ENCODE assay signal across 8 cellular contexts in genomic region chr17:75154195-75155106, GRCh38. TPM values are rescaled to one million over a fixed set of nuclear protein-coding genes. Genes with fewer than 3 reads are reported as not detected.
DNase-seq lines count a peak whose midpoint lies in the region; ATAC-seq, FAIRE-seq and TF ChIP-seq lines count a peak whose summit lies in the region.

Gene JPT1 (minus strand): TSS chr17:75154512. CDS start chr17:75154397, 115 bp downstream.

- peak within 1 kb of the TSS; percentile 76 to 96 (median 86) for H3K27ac ChIP-seq in spleen

- peaks cover 9 to 42% (median 30%) of the 10 kb centered on the region in 6 donors for H3K4me1 ChIP-seq in spleen

- intact Hi-C loops in spleen (cut with DNase I; ENCODE audit: low total_unique reads): no loop called here

- POLR2A ChIA-PET in AG04449 (lab: Yijun Ruan, JAX): interaction anchor here (0.6 to 1.2 kb wide), 7 partner anchors 9 to 141 kb away, joined by 3 to 5 read pairs (median 3); no protein-coding TSS in a partner anchor

- H3K27me3 ChIP-seq in bronchial epithelial cell (ENCODE audit: control insufficient read depth, insufficient read depth, low read length): no peaks in the 10 kb centered on the region
- no peaks in the 10 kb centered on the region for H3K27me3 ChIP-seq in spleen (replicated peaks in 1 of 7)

- DNase-seq in AG04449 (ENCODE audit: low read depth, low spot score) (peak; percentile 88), NCI-H2227 treated with DMSO at 0.1 percent for 48 hours (lab: John Stamatoyannopoulos, UW) (peak; percentile 97), bronchial epithelial cell (ENCODE audit: low read depth) (peak; percentile 98), immature natural killer cell (peak; percentile 95 to 96 (median 96)), spleen (peak; percentile 97)

- H3K27me3 Mint-ChIP-seq in immature natural killer cell (ENCODE audit: low read depth in 3 of 3): peaks cover 5 to 14% (median 7%) of the 10 kb centered on the region in 3 donors

- no peak for FAIRE-seq in bronchial epithelial cell (lab: Jason Lieb, UNC)

- H3K9me3 Mint-ChIP-seq in immature natural killer cell: no peaks in the 10 kb centered on the region

- 2 to 5% (median 3%) methylated on average over 24 to 67 of the region's 67 CpGs for WGBS in spleen, 5 donors

- no peaks in the 10 kb centered on the region for H3K9me3 ChIP-seq in spleen

- peak within 1 kb of the TSS; percentile 91 to 96 (median 94) for H3K4me3 Mint-ChIP-seq in immature natural killer cell

- peaks cover 31 to 39% of the 10 kb centered on the region in 2 donors for H3K4me1 Mint-ChIP-seq in immature natural killer cell

- no peaks in the 10 kb centered on the region for H3K36me3 ChIP-seq in bronchial epithelial cell (ENCODE audit: control insufficient read depth, insufficient read depth, low read length)
- H3K36me3 ChIP-seq in spleen: no peaks in the 10 kb centered on the region

- no peak for TF ChIP-seq CTCF in AG04449 (IDR thresholded peaks at IDR 0.05; ENCODE audit: insufficient read depth, low read length, missing control alignments)
- no peak for TF ChIP-seq CTCF in WI38 (IDR thresholded peaks at IDR 0.05; ENCODE audit: low read depth, low read length)
- no peak for TF ChIP-seq CTCF in bronchial epithelial cell (IDR thresholded peaks at IDR 0.05; ENCODE audit: insufficient read depth, low read length, severe bottlenecking)
- peak in 5 of 11 experiments; percentile 15 to 44 (median 25) for TF ChIP-seq CTCF in spleen (IDR thresholded peaks at IDR 0.05 in 8 of 11, conservative IDR thresholded peaks at IDR 0.05 in 3 of 11)

- peak within 1 kb of the TSS; percentile 91 for H3K4me3 ChIP-seq in AG04449 (ENCODE audit: low read depth, low read length)
- peak within 1 kb of the TSS; percentile 77 for H3K4me3 ChIP-seq in WI38 (ENCODE audit: low read depth, low read length)
- H3K4me3 ChIP-seq in bronchial epithelial cell (ENCODE audit: low read depth, low read length): peak within 1 kb of the TSS; percentile 97
- H3K4me3 ChIP-seq in spleen: peak within 1 kb of the TSS; percentile 76 to 99 (median 90)

- peak within 1 kb of the TSS; percentile 73 to 92 (median 88) for H3K27ac Mint-ChIP-seq in immature natural killer cell

- peak; percentile 93 to 99 (median 97) for TF ChIP-seq POLR2A in spleen (IDR thresholded peaks at IDR 0.05)

- no peaks in the 10 kb centered on the region for H3K36me3 Mint-ChIP-seq in immature natural killer cell

- CTCF ChIA-PET in AG04449 (lab: Yijun Ruan, JAX): interaction anchor here (1.0 to 1.5 kb wide), 3 partner anchors 17 to 94 kb away, joined by 3 to 4 read pairs (median 4); no protein-coding TSS in a partner anchor

- ATAC-seq in GM18907 (IDR thresholded peaks at IDR 0.05; ENCODE audit: unreplicated experiment): peak; percentile 94
- ATAC-seq in HG03159 (IDR thresholded peaks at IDR 0.05; ENCODE audit: unreplicated experiment): peak; percentile 94

RNA-seq across cellular contexts. Expression of gene JPT1, which starts in this region (rescaled TPM):
- total RNA-seq in bronchial epithelial cell: 182 and 188 TPM in 2 replicates
- polyA plus RNA-seq in immature natural killer cell: 100 to 1,000 TPM; 105 to 168 (median 133) TPM
- total RNA-seq in spleen: 100 to 1,000 TPM in 2 of 7 donors, 10 to 100 TPM in 5; 47.1 to 116 (median 92.1) TPM
- polyA plus RNA-seq in spleen: 100 to 1,000 TPM; 106 to 192 (median 164) TPM

Comparison
In these comparisons a context has a peak if more than half of its experiments do, and no peak if none do; other contexts are left out.
1. Peak in every context shown above with its lines: DNase-seq, ATAC-seq, H3K4me3 ChIP-seq and H3K27ac ChIP-seq.